30 cellular contexts compared by ENCODE assay signal in the genomic region with DNA sequence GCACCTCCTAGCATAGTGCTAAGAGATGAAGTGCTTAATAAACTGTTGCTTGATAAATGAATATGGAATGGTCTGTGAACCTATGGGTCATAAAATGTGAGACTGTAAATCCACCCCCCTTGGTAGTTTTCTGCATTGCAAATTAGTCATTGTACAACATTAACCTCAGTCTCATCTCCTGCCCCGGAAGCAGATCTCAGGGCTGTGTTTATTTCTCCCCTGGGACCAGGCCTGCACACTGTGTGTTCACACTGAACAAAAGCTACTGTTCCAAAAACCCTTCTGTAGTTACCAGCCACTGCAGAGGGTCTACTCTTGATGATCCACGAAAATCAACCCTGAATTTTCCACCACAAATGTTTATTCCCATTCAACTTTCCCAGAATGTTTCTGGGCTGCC. TPM values are rescaled to one million over a fixed set of nuclear protein-coding genes. Genes with fewer than 3 reads are reported as not detected.
DNase-seq lines count a peak whose midpoint lies in the region; ATAC-seq and TF ChIP-seq lines count a peak whose summit lies in the region.
"Had no signal": no experiment of that assay in that cellular context is flagged by ENCODE, and none has a peak within 500 bp of the region (broad histone marks: within the 10 kb centered on the region; RNA-seq: fewer than 3 reads in every experiment).

No MANE protein-coding gene starts in this region.

- H2AFZ ChIP-seq in neuron (ENCODE audit: low read depth, low read length) = peak overlapping the region; percentile 13

- H3K9me3 ChIP-seq in MG63 (no peaks in the 10 kb centered on the region), neuron (ENCODE audit: low read length) (no peaks in the 10 kb centered on the region)
- H3K9me3 ChIP-seq: colonic mucosa, esophagus squamous epithelium, left ventricle myocardium inferior, sigmoid colon, SK-N-SH, stomach, tibial nerve had no signal

- H3K36me3 ChIP-seq in MG63 = no peaks in the 10 kb centered on the region
- no peaks in the 10 kb centered on the region for H3K36me3 ChIP-seq in neuron (ENCODE audit: insufficient read depth, low read length)
- H3K36me3 ChIP-seq: colonic mucosa, esophagus squamous epithelium, left ventricle myocardium inferior, sigmoid colon, stomach, tibial nerve had no signal

- H3K4me3 Mint-ChIP-seq in WTC11 = no peak overlapping the region
- no peak overlapping the region for H3K4me3 Mint-ChIP-seq in activated CD8-positive, alpha-beta T cell treated with anti-CD3 and anti-CD28 coated beads for 36 hours
- H3K4me3 Mint-ChIP-seq: activated CD4-positive, alpha-beta T cell treated with anti-CD3 and anti-CD28 coated beads, Interleukin-2, amount 10 ng/mL, durations not matched to agents 7 days and 5 days; activated CD8-positive, alpha-beta memory T cell treated with anti-CD3 and anti-CD28 coated beads, Interleukin-2, amount 10 ng/mL, durations not matched to agents 7 days and 5 days; CD4-positive, alpha-beta memory T cell; effector memory CD8-positive, alpha-beta T cell; mesothelial cell of epicardium had no signal

- intact Hi-C loops in activated CD8-positive, alpha-beta T cell treated with anti-CD3 and anti-CD28 coated beads for 36 hours (cut with micrococcal nuclease) = no loop called here

- peaks cover 2% of the 10 kb centered on the region for H3K27me3 Mint-ChIP-seq in WTC11 (ENCODE audit: low read depth)
- H3K27me3 Mint-ChIP-seq in activated CD8-positive, alpha-beta T cell treated with anti-CD3 and anti-CD28 coated beads for 36 hours = peaks cover 8% of the 10 kb centered on the region

- peak; percentile 13 for DNase-seq in EH (ENCODE audit: low read depth)
- peak; percentile 5 for DNase-seq in MG63
- DNase-seq in SK-MEL-5 (ENCODE audit: low read depth, low spot score) = peak; percentile 46
- DNase-seq in WTC11 (ENCODE audit: low spot score) = no peak
- DNase-seq in activated CD8-positive, alpha-beta T cell treated with anti-CD3 and anti-CD28 coated beads for 36 hours = no peak
- DNase-seq: activated CD4-positive, alpha-beta T cell treated with anti-CD3 and anti-CD28 coated beads, Interleukin-2, amount 10 ng/mL, durations not matched to agents 7 days and 5 days; activated CD8-positive, alpha-beta memory T cell treated with anti-CD3 and anti-CD28 coated beads, Interleukin-2, amount 10 ng/mL, durations not matched to agents 7 days and 5 days; activated naive CD4-positive, alpha-beta T cell treated with anti-CD3 and anti-CD28 coated beads, Interleukin-2, amount 50 U/mL, for 16 hours; amygdala; CD4-positive, alpha-beta memory T cell; colonic mucosa; DMS153; effector memory CD8-positive, alpha-beta T cell; esophagus squamous epithelium; H7; Kasumi-1; left ventricle myocardium inferior; naive thymus-derived CD8-positive, alpha-beta T cell; NCI-H1092; NCI-H2029 treated with DMSO at 0.1 percent for 48 hours; NCI-H446 treated with DMSO at 0.1 percent for 48 hours; sigmoid colon; SK-N-SH; stomach; T-helper 2 cell had no signal

- no peaks in the 10 kb centered on the region for H3K36me3 Mint-ChIP-seq in WTC11
- no peaks in the 10 kb centered on the region for H3K36me3 Mint-ChIP-seq in activated CD8-positive, alpha-beta T cell treated with anti-CD3 and anti-CD28 coated beads for 36 hours (ENCODE audit: low read depth)
- H3K36me3 Mint-ChIP-seq: activated CD8-positive, alpha-beta memory T cell treated with anti-CD3 and anti-CD28 coated beads, Interleukin-2, amount 10 ng/mL, durations not matched to agents 7 days and 5 days; mesothelial cell of epicardium; naive thymus-derived CD8-positive, alpha-beta T cell had no signal

- no peak overlapping the region for H3K27ac Mint-ChIP-seq in WTC11
- H3K27ac Mint-ChIP-seq in activated CD8-positive, alpha-beta T cell treated with anti-CD3 and anti-CD28 coated beads for 36 hours = no peak overlapping the region
- H3K27ac Mint-ChIP-seq: activated CD4-positive, alpha-beta T cell treated with anti-CD3 and anti-CD28 coated beads, Interleukin-2, amount 10 ng/mL, durations not matched to agents 7 days and 5 days; activated CD8-positive, alpha-beta memory T cell treated with anti-CD3 and anti-CD28 coated beads, Interleukin-2, amount 10 ng/mL, durations not matched to agents 7 days and 5 days; CD4-positive, alpha-beta memory T cell; effector memory CD8-positive, alpha-beta T cell; mesothelial cell of epicardium had no signal

- CTCF ChIA-PET in WTC11 (lab: Charles Lee) = interaction anchor here (0.7 to 1.4 kb wide), 5 partner anchors 14 to 98 kb away, joined by 3 to 4 read pairs (median 4); no protein-coding TSS in a partner anchor
- CTCF ChIA-PET in activated CD8-positive, alpha-beta T cell treated with anti-CD3 and anti-CD28 coated beads for 36 hours (lab: Charles Lee) = interaction anchor here (0.6 to 1.6 kb wide), 4 partner anchors 27 to 419 kb away, joined by 3 to 5 read pairs (median 3); no protein-coding TSS in a partner anchor

- no peak for TF ChIP-seq CTCF in WTC11 (IDR thresholded peaks at IDR 0.05)
- TF ChIP-seq CTCF in activated CD8-positive, alpha-beta T cell treated with anti-CD3 and anti-CD28 coated beads for 36 hours (IDR thresholded peaks at IDR 0.05) = no peak

- ATAC-seq in WTC11 (no peak), GM19328 (IDR thresholded peaks at IDR 0.05; ENCODE audit: unreplicated experiment) (no peak), GM21390 (IDR thresholded peaks at IDR 0.05; ENCODE audit: unreplicated experiment) (no peak)
- ATAC-seq in activated CD8-positive, alpha-beta T cell treated with anti-CD3 and anti-CD28 coated beads for 36 hours = no peak
- ATAC-seq: activated CD8-positive, alpha-beta memory T cell treated with anti-CD3 and anti-CD28 coated beads, Interleukin-2, amount 10 ng/mL, durations not matched to agents 7 days and 5 days; effector memory CD8-positive, alpha-beta T cell; naive thymus-derived CD8-positive, alpha-beta T cell had no signal

- H3K27me3 ChIP-seq in MG63 (peaks cover 5% of the 10 kb centered on the region; the same call in 1 of the 2 replicates), neuron (ENCODE audit: insufficient read depth, low read length) (peaks cover 10% of the 10 kb centered on the region)
- H3K27me3 ChIP-seq: colonic mucosa, esophagus squamous epithelium, stomach, tibial nerve had no signal

- H3K4me3 ChIP-seq in MG63 (no peak overlapping the region), neuron (ENCODE audit: low read length) (no peak overlapping the region)
- H3K4me3 ChIP-seq: colonic mucosa, esophagus squamous epithelium, left ventricle myocardium inferior, sigmoid colon, stomach, tibial nerve had no signal

- H3K4me1 ChIP-seq in neuron (ENCODE audit: insufficient read depth, low read length) = peaks cover 10% of the 10 kb centered on the region
- H3K4me1 ChIP-seq: colonic mucosa had no signal

- POLR2A ChIA-PET in WTC11 (lab: Charles Lee) = no interaction called here
- POLR2A ChIA-PET in activated CD8-positive, alpha-beta T cell treated with anti-CD3 and anti-CD28 coated beads for 36 hours (lab: Charles Lee) = no interaction called here

- H3K9me3 Mint-ChIP-seq in WTC11 = peaks cover 6% of the 10 kb centered on the region; the same call in 1 of the 2 replicates
- H3K9me3 Mint-ChIP-seq in activated CD8-positive, alpha-beta T cell treated with anti-CD3 and anti-CD28 coated beads for 36 hours = no peaks in the 10 kb centered on the region
- H3K9me3 Mint-ChIP-seq: activated CD4-positive, alpha-beta T cell treated with anti-CD3 and anti-CD28 coated beads, Interleukin-2, amount 10 ng/mL, durations not matched to agents 7 days and 5 days; CD4-positive, alpha-beta memory T cell; effector memory CD8-positive, alpha-beta T cell; mesothelial cell of epicardium; naive thymus-derived CD8-positive, alpha-beta T cell had no signal

- in situ Hi-C loops in SK-MEL-5 (cut with HindIII; ENCODE audit: low pct_unique_long_range_greater_than_20kb, low sequenced_read_pairs) = no loop called here

- H3K4me1 Mint-ChIP-seq in WTC11 = peaks cover 8% of the 10 kb centered on the region
- peaks cover 15% of the 10 kb centered on the region for H3K4me1 Mint-ChIP-seq in activated CD8-positive, alpha-beta T cell treated with anti-CD3 and anti-CD28 coated beads for 36 hours (ENCODE audit: low read depth)

TF ChIP-seq in WTC11, 78 proteins besides CTCF, POLR2A, EP300 and RAD21 (continues in another document):
- TF ChIP-seq IRF2 (CRISPR knock-in tag; IDR thresholded peaks at IDR 0.05; ENCODE audit: borderline replicate concordance, low read depth) (no peak), ZNF138 (CRISPR knock-in tag; conservative IDR thresholded peaks at IDR 0.05) (no peak)
- TF ChIP-seq, protein P1, sequence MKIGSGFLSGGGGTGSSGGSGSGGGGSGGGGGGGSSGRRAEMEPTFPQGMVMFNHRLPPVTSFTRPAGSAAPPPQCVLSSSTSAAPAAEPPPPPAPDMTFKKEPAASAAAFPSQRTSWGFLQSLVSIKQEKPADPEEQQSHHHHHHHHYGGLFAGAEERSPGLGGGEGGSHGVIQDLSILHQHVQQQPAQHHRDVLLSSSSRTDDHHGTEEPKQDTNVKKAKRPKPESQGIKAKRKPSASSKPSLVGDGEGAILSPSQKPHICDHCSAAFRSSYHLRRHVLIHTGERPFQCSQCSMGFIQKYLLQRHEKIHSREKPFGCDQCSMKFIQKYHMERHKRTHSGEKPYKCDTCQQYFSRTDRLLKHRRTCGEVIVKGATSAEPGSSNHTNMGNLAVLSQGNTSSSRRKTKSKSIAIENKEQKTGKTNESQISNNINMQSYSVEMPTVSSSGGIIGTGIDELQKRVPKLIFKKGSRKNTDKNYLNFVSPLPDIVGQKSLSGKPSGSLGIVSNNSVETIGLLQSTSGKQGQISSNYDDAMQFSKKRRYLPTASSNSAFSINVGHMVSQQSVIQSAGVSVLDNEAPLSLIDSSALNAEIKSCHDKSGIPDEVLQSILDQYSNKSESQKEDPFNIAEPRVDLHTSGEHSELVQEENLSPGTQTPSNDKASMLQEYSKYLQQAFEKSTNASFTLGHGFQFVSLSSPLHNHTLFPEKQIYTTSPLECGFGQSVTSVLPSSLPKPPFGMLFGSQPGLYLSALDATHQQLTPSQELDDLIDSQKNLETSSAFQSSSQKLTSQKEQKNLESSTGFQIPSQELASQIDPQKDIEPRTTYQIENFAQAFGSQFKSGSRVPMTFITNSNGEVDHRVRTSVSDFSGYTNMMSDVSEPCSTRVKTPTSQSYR (CRISPR knock-in tag; IDR thresholded peaks at IDR 0.05) = no peak

RNA-seq across cellular contexts. Expression of a gene that starts 4.1 kb away (rescaled TPM):
- total RNA-seq in MG63 (2014; rRNA removed; shearing (Covaris generic); ENCODE audit: low replicate concordance) = 0.81 and 1.3 TPM in 2 replicates
- 44.5 and 53.0 TPM in 2 replicates for total RNA-seq in SK-MEL-5 (2014; rRNA removed; shearing (Covaris generic))
- 57.1 and 76.9 TPM in 2 replicates for polyA plus RNA-seq in SK-MEL-5 (2015; cell fraction: cytosol; rRNA removed)
- 24.8 and 31.3 TPM in 2 replicates for polyA plus RNA-seq in SK-MEL-5 (2015; cell fraction: nucleus; rRNA removed)
- 26.5 to 29.9 TPM (median 28.9 TPM) in 3 replicates for total RNA-seq in WTC11 (2021)
- total RNA-seq in activated CD8-positive, alpha-beta T cell treated with anti-CD3 and anti-CD28 coated beads for 36 hours = 1 to 10 TPM; 8.3 to 9.2 TPM

RNA-seq across cellular contexts. Expression of a gene that starts 46.9 kb away (rescaled TPM):
- total RNA-seq in MG63 (2014; rRNA removed; shearing (Covaris generic); ENCODE audit: low replicate concordance) = 7.4 and 24.3 TPM in 2 replicates
- total RNA-seq in SK-MEL-5 (2014; rRNA removed; shearing (Covaris generic)) = 86.1 and 98.0 TPM in 2 replicates
- 146 and 155 TPM in 2 replicates for polyA plus RNA-seq in SK-MEL-5 (2015; cell fraction: cytosol; rRNA removed)
- polyA plus RNA-seq in SK-MEL-5 (2015; cell fraction: nucleus; rRNA removed) = 64.8 and 89.7 TPM in 2 replicates
- 66.0 to 70.3 TPM (median 69.8 TPM) in 3 replicates for total RNA-seq in WTC11 (2021)
- not detected for total RNA-seq in activated CD8-positive, alpha-beta T cell treated with anti-CD3 and anti-CD28 coated beads for 36 hours
- total RNA-seq: CD4-positive, alpha-beta memory T cell; naive thymus-derived CD8-positive, alpha-beta T cell had no signal
- polyA plus RNA-seq: CD4-positive, alpha-beta memory T cell; naive thymus-derived CD8-positive, alpha-beta T cell had no signal

Comparison
In these comparisons a context has a peak if more than half of its experiments do, and no peak if none do; other contexts are left out.
1. DNase-seq: peak in EH (single experiment), MG63 (single experiment) and SK-MEL-5 (single experiment); none in WTC11 (single experiment) and activated CD8-positive, alpha-beta T cell treated with anti-CD3 and anti-CD28 coated beads for 36 hours (single experiment).